In the genomic region with DNA sequence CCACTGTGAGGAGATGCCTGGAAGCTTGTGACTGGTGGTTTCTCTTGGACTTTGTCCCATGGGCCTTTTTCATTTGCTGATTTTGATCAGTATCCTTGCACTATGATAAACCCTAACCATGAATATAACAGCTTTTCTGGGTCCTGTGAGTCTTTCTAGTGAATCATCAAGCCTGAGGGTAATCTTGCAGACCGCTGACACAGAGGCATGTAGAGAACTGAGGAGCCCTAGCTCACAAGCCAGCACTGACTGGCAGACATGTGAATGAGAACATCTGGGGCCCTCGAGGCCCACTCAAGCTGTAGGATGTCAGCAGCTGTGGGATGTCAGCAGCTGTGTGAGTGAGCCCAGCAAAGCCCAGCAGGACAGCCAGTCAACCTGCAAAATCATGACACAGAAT, we compare ENCODE assay signal across 19 cellular contexts. TPM values are rescaled to one million over a fixed set of nuclear protein-coding genes. Genes with fewer than 3 reads are reported as not detected.
DNase-seq lines count a peak whose midpoint lies in the region; TF ChIP-seq lines count a peak whose summit lies in the region.
"Had no signal": no experiment of that assay in that cellular context is flagged by ENCODE, and none has a peak within 500 bp of the region (broad histone marks: within the 10 kb centered on the region; RNA-seq: fewer than 3 reads in every experiment).

No MANE protein-coding gene starts in this region.

- CTCF ChIA-PET in CD8-positive, alpha-beta memory T cell (lab: Charles Lee), result no interaction called here

- H3K4me1 Mint-ChIP-seq in CD8-positive, alpha-beta memory T cell, result no peaks in the 10 kb centered on the region
- H3K4me1 Mint-ChIP-seq: activated naive CD8-positive, alpha-beta T cell treated with anti-CD3 and anti-CD28 coated beads for 36 hours; central memory CD8-positive, alpha-beta T cell had no signal

- H3K4me2 ChIP-seq in Karpas-422 (ENCODE audit: low read depth, low read length, poor library complexity, severe bottlenecking), result no peak overlapping the region
- H3K4me2 ChIP-seq: SK-N-SH had no signal

- intact Hi-C loops in tibial artery (cut with DNase I; ENCODE audit: low total_unique reads), result no loop called here

- no peaks in the 10 kb centered on the region for H3K9me3 Mint-ChIP-seq in CD8-positive, alpha-beta memory T cell
- H3K9me3 Mint-ChIP-seq: activated naive CD8-positive, alpha-beta T cell treated with anti-CD3 and anti-CD28 coated beads for 36 hours; activated T-cell treated with anti-CD3 and anti-CD28 coated beads, Interleukin-2, amount 50 U/mL, for 4 hours; central memory CD8-positive, alpha-beta T cell; stimulated activated naive CD8-positive, alpha-beta T cell treated with anti-CD3 and anti-CD28 coated beads, Interleukin-15, Interleukin-2, amounts not matched to agents 100 ng/mL and 50 ng/mL, for 24 hours had no signal

- peaks cover 0 to 3% of the 10 kb centered on the region in 2 donors for H3K27me3 Mint-ChIP-seq in CD8-positive, alpha-beta memory T cell
- H3K27me3 Mint-ChIP-seq: activated naive CD8-positive, alpha-beta T cell treated with anti-CD3 and anti-CD28 coated beads for 36 hours; central memory CD8-positive, alpha-beta T cell; stimulated activated naive CD8-positive, alpha-beta T cell treated with anti-CD3 and anti-CD28 coated beads, Interleukin-15, Interleukin-2, amounts not matched to agents 100 ng/mL and 50 ng/mL, for 24 hours had no signal

- H3K36me3 ChIP-seq in CD8-positive, alpha-beta memory T cell (ENCODE audit: insufficient read depth, low read length), result no peaks in the 10 kb centered on the region
- H3K36me3 ChIP-seq in Karpas-422 (ENCODE audit: insufficient read depth, low read length), result no peaks in the 10 kb centered on the region
- no peaks in the 10 kb centered on the region for H3K36me3 ChIP-seq in tibial artery
- H3K36me3 ChIP-seq: left ventricle myocardium inferior, vagina had no signal

- no peak overlapping the region for H3K27ac ChIP-seq in CD8-positive, alpha-beta memory T cell (ENCODE audit: low read depth, low read length)
- H3K27ac ChIP-seq in Karpas-422 (ENCODE audit: low read length), result no peak overlapping the region
- H3K27ac ChIP-seq in tibial artery, result no peak overlapping the region
- H3K27ac ChIP-seq: left ventricle myocardium inferior, vagina had no signal

- DNase-seq in AG08396 (ENCODE audit: low spot score) (peak; percentile 22), HS-5 (ENCODE audit: low read depth) (peak; percentile 4), dedifferentiated amniotic fluid mesenchymal stem cell (ENCODE audit: extremely low spot score) (peak; percentile 61), kidney glomerular epithelial cell (lab: John Stamatoyannopoulos, UW) (peak; percentile 0), DMS153 treated with DMSO at 0.1 percent for 48 hours (lab: John Stamatoyannopoulos, UW; ENCODE audit: unreplicated experiment) (no peak), Karpas-422 (no peak), tibial artery (no peak)
- DNase-seq in CD8-positive, alpha-beta memory T cell, result no peak
- DNase-seq: ACHN; activated naive CD8-positive, alpha-beta T cell treated with anti-CD3 and anti-CD28 coated beads for 36 hours; activated T-cell treated with anti-CD3 and anti-CD28 coated beads, Interleukin-2, amount 50 U/mL, for 4 hours; hippocampal formation; left ventricle myocardium inferior; NCI-H187; NCI-H510A; SK-N-SH had no signal

- no peaks in the 10 kb centered on the region for H3K27me3 ChIP-seq in CD8-positive, alpha-beta memory T cell (ENCODE audit: insufficient read depth, low read length, poor library complexity, severe bottlenecking)
- H3K27me3 ChIP-seq in Karpas-422 (ENCODE audit: low read length) (no peaks in the 10 kb centered on the region), tibial artery (no peaks in the 10 kb centered on the region)
- H3K27me3 ChIP-seq: vagina had no signal

- H2AFZ ChIP-seq in Karpas-422 (ENCODE audit: low read length), result no peak overlapping the region

- TF ChIP-seq CTCF in tibial artery (IDR thresholded peaks at IDR 0.05), result no peak

- H3K36me3 Mint-ChIP-seq in CD8-positive, alpha-beta memory T cell, result no peaks in the 10 kb centered on the region
- H3K36me3 Mint-ChIP-seq: activated naive CD8-positive, alpha-beta T cell treated with anti-CD3 and anti-CD28 coated beads for 36 hours had no signal

- H3K4me1 ChIP-seq in CD8-positive, alpha-beta memory T cell (ENCODE audit: insufficient read depth, low read length), result no peaks in the 10 kb centered on the region
- H3K4me1 ChIP-seq in Karpas-422 (ENCODE audit: low read length) (no peaks in the 10 kb centered on the region), tibial artery (no peaks in the 10 kb centered on the region)
- H3K4me1 ChIP-seq: left ventricle myocardium inferior, vagina had no signal

- H3K27ac Mint-ChIP-seq in CD8-positive, alpha-beta memory T cell, result no peak overlapping the region
- H3K27ac Mint-ChIP-seq: activated naive CD8-positive, alpha-beta T cell treated with anti-CD3 and anti-CD28 coated beads for 36 hours; stimulated activated naive CD8-positive, alpha-beta T cell treated with anti-CD3 and anti-CD28 coated beads, Interleukin-15, Interleukin-2, amounts not matched to agents 100 ng/mL and 50 ng/mL, for 24 hours had no signal

- POLR2A ChIA-PET in CD8-positive, alpha-beta memory T cell (lab: Charles Lee), result no interaction called here

- no peaks in the 10 kb centered on the region for H4K20me1 ChIP-seq in Karpas-422 (ENCODE audit: insufficient read depth, low read depth, low read length)

- H3K9me2 ChIP-seq in Karpas-422 (replicated peaks; ENCODE audit: insufficient read depth, low read length), result no peaks in the 10 kb centered on the region
- H3K9me2 ChIP-seq: SK-N-SH had no signal

- H3K9ac ChIP-seq in Karpas-422 (ENCODE audit: low read length), result no peak overlapping the region
- H3K9ac ChIP-seq: SK-N-SH had no signal

- no peaks in the 10 kb centered on the region for H3K9me3 ChIP-seq in CD8-positive, alpha-beta memory T cell (ENCODE audit: low read length)
- H3K9me3 ChIP-seq in Karpas-422 (ENCODE audit: low read length) (no peaks in the 10 kb centered on the region), tibial artery (no peaks in the 10 kb centered on the region)
- H3K9me3 ChIP-seq: left ventricle myocardium inferior, SK-N-SH, vagina had no signal

- no peak overlapping the region for H3K4me3 Mint-ChIP-seq in CD8-positive, alpha-beta memory T cell
- H3K4me3 Mint-ChIP-seq: activated naive CD8-positive, alpha-beta T cell treated with anti-CD3 and anti-CD28 coated beads for 36 hours; activated T-cell treated with anti-CD3 and anti-CD28 coated beads, Interleukin-2, amount 50 U/mL, for 4 hours; central memory CD8-positive, alpha-beta T cell; stimulated activated naive CD8-positive, alpha-beta T cell treated with anti-CD3 and anti-CD28 coated beads, Interleukin-15, Interleukin-2, amounts not matched to agents 100 ng/mL and 50 ng/mL, for 24 hours had no signal

- no peak overlapping the region for H3K4me3 ChIP-seq in CD8-positive, alpha-beta memory T cell (ENCODE audit: low read length)
- H3K4me3 ChIP-seq in Karpas-422 (ENCODE audit: low read length), result no peak overlapping the region
- no peak overlapping the region for H3K4me3 ChIP-seq in tibial artery
- H3K4me3 ChIP-seq: left ventricle myocardium inferior, vagina had no signal

- no peaks in the 10 kb centered on the region for H3K79me2 ChIP-seq in Karpas-422 (ENCODE audit: low read length)

RNA-seq across cellular contexts. Expression of a gene that starts 36.7 kb away (rescaled TPM):
- total RNA-seq in CD8-positive, alpha-beta memory T cell, result 10 to 100 TPM; 29.6 to 32.1 TPM
- polyA plus RNA-seq in CD8-positive, alpha-beta memory T cell, result 1.5 TPM
- 8.2 and 9.0 TPM in 2 replicates for total RNA-seq in Karpas-422 (2014; rRNA removed; shearing (Covaris generic); ENCODE audit: low replicate concordance)

Comparison
In these comparisons a context has a peak if more than half of its experiments do, and no peak if none do; other contexts are left out.
1. DNase-seq: peak in AG08396 (single experiment), HS-5 (single experiment), dedifferentiated amniotic fluid mesenchymal stem cell (single experiment) and kidney glomerular epithelial cell (single experiment); none in DMS153 treated with DMSO at 0.1 percent for 48 hours (single experiment), CD8-positive, alpha-beta memory T cell (0 of 5), Karpas-422 (single experiment) and tibial artery (0 of 2).